ENCODE assay signal across 26 cellular contexts in the genomic region with DNA sequence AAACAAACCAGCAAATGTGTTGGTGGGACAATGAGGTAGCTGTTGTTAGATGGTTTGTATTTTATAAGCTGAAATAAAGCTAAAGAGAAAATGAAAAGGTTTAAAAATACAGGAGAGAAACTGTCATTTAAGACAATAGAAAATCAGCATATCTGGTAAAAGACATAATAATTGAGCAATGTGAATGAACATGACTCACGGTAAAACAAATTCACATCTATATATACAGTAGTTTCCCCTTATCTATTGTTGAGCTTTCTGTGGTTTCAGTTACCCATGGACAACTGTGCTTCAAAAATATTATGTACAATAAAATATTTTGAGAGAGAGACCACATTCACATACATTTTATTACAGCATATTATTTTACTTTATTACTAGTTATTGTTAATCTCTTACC.
"Had no signal": no experiment of that assay in that cellular context is flagged by ENCODE, and none has a peak within 500 bp of the region (broad histone marks: within the 10 kb centered on the region; RNA-seq: fewer than 3 reads in every experiment).

No MANE protein-coding gene starts in this region.

- H3K9me3 Mint-ChIP-seq: nephron, WTC11 had no signal

- H3K4me3 ChIP-seq: body of pancreas, heart left ventricle, ovary, upper lobe of left lung had no signal

- H3K27me3 Mint-ChIP-seq: activated CD4-positive, alpha-beta T cell treated with anti-CD3 and anti-CD28 coated beads for 36 hours; activated naive CD8-positive, alpha-beta T cell; memory B cell had no signal

- H3K36me3 ChIP-seq: heart left ventricle, neutrophil, ovary, upper lobe of left lung had no signal

- H3K36me3 Mint-ChIP-seq: activated naive CD8-positive, alpha-beta T cell; memory B cell; WTC11 had no signal

- H3K27me3 ChIP-seq: body of pancreas, heart left ventricle, neutrophil, ovary, upper lobe of left lung had no signal

- H3K4me3 Mint-ChIP-seq: activated CD4-positive, alpha-beta T cell treated with anti-CD3 and anti-CD28 coated beads for 36 hours; activated naive CD8-positive, alpha-beta T cell; activated T-cell treated with anti-CD3 and anti-CD28 coated beads, Interleukin-2, amount 50 U/mL, for 4 hours; memory B cell; nephron; WTC11 had no signal

- H3K9me3 ChIP-seq: body of pancreas, heart left ventricle, neutrophil, ovary, upper lobe of left lung had no signal

- H3K27ac ChIP-seq: body of pancreas, heart left ventricle, neutrophil, ovary, upper lobe of left lung had no signal

- H3K4me1 ChIP-seq: body of pancreas, upper lobe of left lung had no signal

- H3K4me1 Mint-ChIP-seq: activated CD4-positive, alpha-beta T cell treated with anti-CD3 and anti-CD28 coated beads for 36 hours; memory B cell had no signal

- DNase-seq: activated CD4-positive, alpha-beta T cell treated with anti-CD3 and anti-CD28 coated beads for 36 hours; activated CD4-positive, alpha-beta T cell treated with anti-CD3 and anti-CD28 coated beads, Interleukin-2, amount 50 U/mL, for 48 hours; activated CD8-positive, alpha-beta memory T cell treated with anti-CD3 and anti-CD28 coated beads, Interleukin-2, amount 50 U/mL, for 48 hours; activated naive CD4-positive, alpha-beta T cell; activated T-cell treated with anti-CD3 and anti-CD28 coated beads, Interleukin-2, amount 50 U/mL, for 4 hours; amygdala; body of pancreas; caudate nucleus; dermis blood vessel endothelial cell; effector CD8-positive, alpha-beta T cell; erythroblast; heart left ventricle; islet precursor cell; left cardiac atrium; ovary; right cardiac atrium; stimulated activated CD4-positive, alpha-beta T cell treated with anti-CD3 and anti-CD28 coated beads, Interleukin-4, amount 100 ng/mL, for 24 hours; stimulated activated naive CD4-positive, alpha-beta T cell treated with Interleukin-2 at 50 U/mL for 16 hours; T-helper 9 cell; upper lobe of left lung had no signal

- H3K27ac Mint-ChIP-seq: activated CD4-positive, alpha-beta T cell treated with anti-CD3 and anti-CD28 coated beads for 36 hours; activated naive CD8-positive, alpha-beta T cell; activated T-helper 2 cell treated with anti-CD3 and anti-CD28 coated beads, Interferon-gamma antibody, Interleukin-2, Interleukin-4, amounts not matched to agents 10 μg/mL and 5 μg/mL and 100 μg/mL, durations not matched to agents 14 hours and 24 hours and 36 hours; memory B cell; WTC11 had no signal

- ATAC-seq: activated CD4-positive, alpha-beta T cell treated with anti-CD3 and anti-CD28 coated beads for 36 hours; activated T-cell treated with anti-CD3 and anti-CD28 coated beads, Interleukin-2, amount 50 U/mL, for 4 hours; body of pancreas; heart left ventricle; left cardiac atrium; right cardiac atrium; WTC11 had no signal
